19 cellular contexts compared by ENCODE assay signal in the genomic region with DNA sequence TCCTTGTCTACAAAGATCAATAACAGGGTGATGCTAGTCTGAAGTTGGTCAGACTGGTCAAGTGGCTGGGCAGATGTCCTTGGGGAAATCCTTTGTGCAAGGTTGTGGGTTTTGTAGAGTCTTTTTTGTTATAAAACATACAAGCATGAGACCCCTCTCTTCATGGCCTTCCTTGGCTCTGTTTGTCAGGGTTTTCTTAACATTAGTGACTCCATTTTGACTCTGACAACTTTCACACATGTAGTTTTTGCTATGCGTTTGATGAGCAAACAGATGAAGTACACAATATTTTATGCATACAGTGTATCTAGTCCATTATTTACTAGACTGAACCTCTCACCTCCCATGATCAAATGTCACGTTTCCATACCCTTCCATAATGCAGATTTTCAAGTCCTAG.
DNase-seq lines count a peak whose midpoint lies in the region; ATAC-seq, FAIRE-seq and TF ChIP-seq lines count a peak whose summit lies in the region.
"Had no signal": no experiment of that assay in that cellular context is flagged by ENCODE, and none has a peak within 500 bp of the region (broad histone marks: within the 10 kb centered on the region; RNA-seq: fewer than 3 reads in every experiment).

No MANE protein-coding gene starts in this region.

- H3K9me3 Mint-ChIP-seq in activated naive CD4-positive, alpha-beta T cell treated with anti-CD3 and anti-CD28 coated beads for 36 hours = no peaks in the 10 kb centered on the region
- H3K9me3 Mint-ChIP-seq in activated T-helper 17 cell treated with anti-CD3 and anti-CD28 coated beads, Interleukin-2, amount 50 U/mL, for 72 hours = no peaks in the 10 kb centered on the region
- H3K9me3 Mint-ChIP-seq: HFFc6 had no signal

- no peaks in the 10 kb centered on the region for H4K20me1 ChIP-seq in keratinocyte (ENCODE audit: control insufficient read depth, extremely low read depth, insufficient read depth, low read length)
- H4K20me1 ChIP-seq: BLaER1 treated with 17β-estradiol and CSF1 and Interleukin-3, amounts not matched to agents 10 nM and 100 nM had no signal

- peaks cover 4% of the 10 kb centered on the region for H3K27me3 Mint-ChIP-seq in activated naive CD4-positive, alpha-beta T cell treated with anti-CD3 and anti-CD28 coated beads for 36 hours (ENCODE audit: low read depth)
- H3K27me3 Mint-ChIP-seq in activated T-helper 17 cell treated with anti-CD3 and anti-CD28 coated beads, Interleukin-2, amount 50 U/mL, for 72 hours = peaks cover 2% of the 10 kb centered on the region

- dilution Hi-C loops in keratinocyte (cut with MboI; ENCODE audit: extremely low pct_ligation_motif_present, low sequenced_read_pairs) = no loop called here

- no peak overlapping the region for H2AFZ ChIP-seq in keratinocyte (ENCODE audit: control insufficient read depth, low read length)

- no peak for FAIRE-seq in keratinocyte (lab: Jason Lieb, UNC)

- no peaks in the 10 kb centered on the region for H3K79me2 ChIP-seq in keratinocyte (ENCODE audit: control insufficient read depth, insufficient read depth, low read length)

- H3K4me1 ChIP-seq in RWPE2 (ENCODE audit: insufficient read depth, poor library complexity, severe bottlenecking) = peaks cover 18% of the 10 kb centered on the region
- peaks cover 16% of the 10 kb centered on the region for H3K4me1 ChIP-seq in keratinocyte (ENCODE audit: control insufficient read depth, extremely low read depth, insufficient read depth, low read length)
- H3K4me1 ChIP-seq: Caco-2 had no signal

- TF ChIP-seq CTCF in RWPE2 (IDR thresholded peaks at IDR 0.05; ENCODE audit: poor library complexity, severe bottlenecking) = no peak
- no peak for TF ChIP-seq CTCF in keratinocyte (optimal IDR thresholded peaks at IDR 0.05 in 1 of 3, IDR thresholded peaks at IDR 0.05 in 1 of 3, conservative IDR thresholded peaks at IDR 0.05 in 1 of 3; ENCODE audit: extremely low read depth in 1 of 3, insufficient read depth in 2 of 3, low read length in 3 of 3)

- ATAC-seq in RWPE2 (ENCODE audit: low read depth) (no peak), HG03342 (IDR thresholded peaks at IDR 0.05; ENCODE audit: unreplicated experiment) (no peak)
- ATAC-seq in activated T-helper 17 cell treated with anti-CD3 and anti-CD28 coated beads, Interleukin-2, amount 50 U/mL, for 72 hours (replicated peaks) = no peak
- ATAC-seq: Panc1 had no signal

- H3K27ac ChIP-seq in RWPE2 (ENCODE audit: poor library complexity, severe bottlenecking) = peak overlapping the region; percentile 16
- H3K27ac ChIP-seq in keratinocyte (ENCODE audit: control insufficient read depth, insufficient read depth, low read length) = peak overlapping the region; percentile 6
- H3K27ac ChIP-seq: BLaER1 treated with 17β-estradiol and CSF1 and Interleukin-3, amounts not matched to agents 10 nM and 100 nM had no signal

- H3K9me3 ChIP-seq in RWPE2 (ENCODE audit: severe bottlenecking) (no peaks in the 10 kb centered on the region), keratinocyte (ENCODE audit: control insufficient read depth, low read depth, low read length) (no peaks in the 10 kb centered on the region)
- H3K9me3 ChIP-seq: BLaER1 treated with 17β-estradiol and CSF1 and Interleukin-3, amounts not matched to agents 10 nM and 100 nM; Caco-2; MG63 had no signal

- no peaks in the 10 kb centered on the region for H3K36me3 Mint-ChIP-seq in activated naive CD4-positive, alpha-beta T cell treated with anti-CD3 and anti-CD28 coated beads for 36 hours (ENCODE audit: low read depth)
- no peaks in the 10 kb centered on the region for H3K36me3 Mint-ChIP-seq in activated T-helper 17 cell treated with anti-CD3 and anti-CD28 coated beads, Interleukin-2, amount 50 U/mL, for 72 hours (ENCODE audit: low read depth)
- H3K36me3 Mint-ChIP-seq: CD4-positive, alpha-beta memory T cell had no signal

- H3K4me3 ChIP-seq in RWPE2 (ENCODE audit: severe bottlenecking) (no peak overlapping the region), keratinocyte (ENCODE audit: control insufficient read depth in 2 of 3, extremely low read depth in 1 of 3, insufficient read depth in 2 of 3, low read depth in 1 of 3, low read length in 3 of 3) (no peak overlapping the region)
- H3K4me3 ChIP-seq: BLaER1 treated with 17β-estradiol and CSF1 and Interleukin-3, amounts not matched to agents 10 nM and 100 nM; MG63 had no signal

- H3K9ac ChIP-seq in keratinocyte (ENCODE audit: control insufficient read depth, extremely low read depth, insufficient read depth, low read length) = no peak overlapping the region
- H3K9ac ChIP-seq: BLaER1 treated with 17β-estradiol and CSF1 and Interleukin-3, amounts not matched to agents 10 nM and 100 nM had no signal

- H3K4me2 ChIP-seq in keratinocyte (ENCODE audit: control insufficient read depth, extremely low read depth, insufficient read depth, low read depth, low read length) = no peak overlapping the region
- H3K4me2 ChIP-seq: BLaER1 treated with 17β-estradiol and CSF1 and Interleukin-3, amounts not matched to agents 10 nM and 100 nM had no signal

- H3K27me3 ChIP-seq in RWPE2 (ENCODE audit: insufficient read depth, poor library complexity, severe bottlenecking) (no peaks in the 10 kb centered on the region), keratinocyte (ENCODE audit: control insufficient read depth, extremely low read depth, insufficient read depth, low read length) (no peaks in the 10 kb centered on the region)
- H3K27me3 ChIP-seq: BLaER1 treated with 17β-estradiol and CSF1 and Interleukin-3, amounts not matched to agents 10 nM and 100 nM; MG63 had no signal

- H3K27ac Mint-ChIP-seq in activated naive CD4-positive, alpha-beta T cell treated with anti-CD3 and anti-CD28 coated beads for 36 hours = peak overlapping the region; percentile 20
- peak overlapping the region; percentile 88 for H3K27ac Mint-ChIP-seq in activated T-helper 17 cell treated with anti-CD3 and anti-CD28 coated beads, Interleukin-2, amount 50 U/mL, for 72 hours
- H3K27ac Mint-ChIP-seq: HFFc6 had no signal

- no peak for DNase-seq in activated naive CD4-positive, alpha-beta T cell treated with anti-CD3 and anti-CD28 coated beads for 36 hours
- DNase-seq in activated naive CD4-positive, alpha-beta T cell (lab: John Stamatoyannopoulos, UW) = no peak
- DNase-seq in RWPE2 (ENCODE audit: low spot score) = no peak
- DNase-seq in keratinocyte (ENCODE audit: low read depth, low spot score) = no peak
- no peak for DNase-seq in activated gamma-delta T cell (lab: John Stamatoyannopoulos, UW)
- DNase-seq: Caco-2; CD4-positive, alpha-beta memory T cell; DMS 273 treated with DMSO at 0.1 percent for 48 hours; H7; MG63; NCI-H1694 treated with DMSO at 0.1 percent for 48 hours; NCI-H2227 treated with DMSO at 0.1 percent for 48 hours; NCI-H510A treated with DMSO at 0.1 percent for 48 hours; NCI-H748 treated with DMSO at 0.1 percent for 48 hours had no signal

- CTCF ChIA-PET in activated naive CD4-positive, alpha-beta T cell treated with anti-CD3 and anti-CD28 coated beads for 36 hours (lab: Charles Lee) = no interaction called here

- no peaks in the 10 kb centered on the region for H3K36me3 ChIP-seq in RWPE2 (ENCODE audit: low read depth)
- H3K36me3 ChIP-seq in keratinocyte (ENCODE audit: control insufficient read depth in 2 of 2, extremely low read depth in 1 of 2, insufficient read depth in 2 of 2, low read length in 2 of 2) = no peaks in the 10 kb centered on the region
- H3K36me3 ChIP-seq: BLaER1 treated with 17β-estradiol and CSF1 and Interleukin-3, amounts not matched to agents 10 nM and 100 nM; MG63 had no signal

- no peaks in the 10 kb centered on the region for H3K9me1 ChIP-seq in keratinocyte (ENCODE audit: control insufficient read depth, extremely low read depth, insufficient read depth, low read length)

- H3K4me3 Mint-ChIP-seq in activated naive CD4-positive, alpha-beta T cell treated with anti-CD3 and anti-CD28 coated beads for 36 hours = no peak overlapping the region
- peak overlapping the region; percentile 51 for H3K4me3 Mint-ChIP-seq in activated T-helper 17 cell treated with anti-CD3 and anti-CD28 coated beads, Interleukin-2, amount 50 U/mL, for 72 hours
- H3K4me3 Mint-ChIP-seq: CD4-positive, alpha-beta memory T cell; HFFc6 had no signal

- peaks cover 11% of the 10 kb centered on the region for H3K4me1 Mint-ChIP-seq in activated naive CD4-positive, alpha-beta T cell treated with anti-CD3 and anti-CD28 coated beads for 36 hours (ENCODE audit: low read depth)
- peaks cover 27% of the 10 kb centered on the region for H3K4me1 Mint-ChIP-seq in activated T-helper 17 cell treated with anti-CD3 and anti-CD28 coated beads, Interleukin-2, amount 50 U/mL, for 72 hours
- H3K4me1 Mint-ChIP-seq: CD4-positive, alpha-beta memory T cell had no signal

- intact Hi-C loops in activated naive CD4-positive, alpha-beta T cell treated with anti-CD3 and anti-CD28 coated beads for 36 hours (cut with micrococcal nuclease) = loop anchor here (1.0 kb wide), 1 partner anchor 12 kb away; no protein-coding TSS in a partner anchor
